In the genomic region with DNA sequence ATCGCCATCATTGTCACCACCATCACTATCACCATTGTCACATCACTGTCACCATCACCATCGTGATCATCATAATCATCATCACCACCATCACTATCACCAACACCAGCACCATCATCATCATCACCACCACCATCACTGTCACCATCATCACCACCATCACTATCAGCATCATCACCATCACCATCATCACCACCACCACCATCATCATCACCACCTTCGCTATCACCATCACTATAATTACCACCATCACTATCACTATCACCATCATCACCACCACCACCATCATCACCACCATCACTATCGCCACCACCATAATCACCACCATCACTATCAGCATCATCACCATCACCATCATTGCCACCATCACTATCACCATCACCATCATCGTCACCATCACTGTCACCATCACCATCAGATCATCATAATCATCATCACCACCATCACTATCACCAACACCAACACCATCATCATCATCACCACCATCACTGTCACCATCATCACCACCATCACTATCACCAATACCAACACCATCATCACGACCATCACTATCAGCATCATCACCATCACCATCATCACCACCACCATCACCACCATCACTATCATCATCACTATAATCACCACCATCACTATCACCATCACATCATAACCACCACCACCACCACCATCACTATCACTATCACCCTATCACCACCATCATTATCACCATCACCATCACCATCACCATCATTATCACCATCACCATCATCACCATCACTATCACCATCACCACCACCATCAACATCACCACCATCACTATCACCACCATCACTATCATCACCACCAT, we compare ENCODE assay signal across 22 cellular contexts.
"Had no signal": no experiment of that assay in that cellular context is flagged by ENCODE, and none has a peak within 500 bp of the region (broad histone marks: within the 10 kb centered on the region; RNA-seq: fewer than 3 reads in every experiment).

No MANE protein-coding gene starts in this region.

- H3K9me3 ChIP-seq: esophagus muscularis mucosa, heart left ventricle, lower lobe of right lung, thoracic aorta had no signal

- H3K36me3 ChIP-seq: esophagus muscularis mucosa, heart left ventricle, lower lobe of right lung, thoracic aorta had no signal

- H3K27me3 Mint-ChIP-seq: activated CD4-positive, alpha-beta memory T cell treated with anti-CD3 and anti-CD28 coated beads for 36 hours; activated CD4-positive, alpha-beta T cell treated with anti-CD3 and anti-CD28 coated beads, Interleukin-2, amount 10 ng/mL, durations not matched to agents 24 days and 14 days; activated naive CD4-positive, alpha-beta T cell treated with anti-CD3 and anti-CD28 coated beads, Interleukin-2, amount 50 U/mL, for 24 hours; activated naive CD8-positive, alpha-beta T cell treated with anti-CD3 and anti-CD28 coated beads, Interleukin-2, amount 50 U/mL, for 24 hours; activated T-cell treated with anti-CD3 and anti-CD28 coated beads, Interleukin-2, amount 50 U/mL, for 24 hours; type B pancreatic cell had no signal

- H3K4me1 ChIP-seq: foreskin keratinocyte, lower lobe of right lung had no signal

- H3K27me3 ChIP-seq: esophagus muscularis mucosa, foreskin keratinocyte, heart left ventricle had no signal

- DNase-seq: activated CD4-positive, alpha-beta memory T cell treated with anti-CD3 and anti-CD28 coated beads for 36 hours; activated CD4-positive, alpha-beta T cell treated with anti-CD3 and anti-CD28 coated beads, Interleukin-2, amount 10 ng/mL, durations not matched to agents 24 days and 14 days; activated CD4-positive, CD25-positive, alpha-beta regulatory T cell treated with anti-CD3 and anti-CD28 coated beads, Interleukin-2, amount 50 U/mL, for 72 hours; activated CD8-positive, alpha-beta memory T cell treated with anti-CD3 and anti-CD28 coated beads, Interleukin-2, amount 50 U/mL, for 4 hours; activated naive CD8-positive, alpha-beta T cell treated with anti-CD3 and anti-CD28 coated beads, Interleukin-2, amount 50 U/mL, for 24 hours; activated T-cell treated with anti-CD3 and anti-CD28 coated beads, Interleukin-2, amount 50 U/mL, for 24 hours; cortex of kidney; endodermal cell; foreskin keratinocyte; heart left ventricle; hypothalamus; lower lobe of right lung; mesenchymal stem cell; right cardiac atrium; stimulated activated CD4-positive, alpha-beta T cell treated with anti-CD3 and anti-CD28 coated beads, Interleukin-2, amount 100 ng/mL, for 48 hours; stimulated activated naive CD8-positive, alpha-beta T cell treated with anti-CD3 and anti-CD28 coated beads, Interleukin-15, Interleukin-2, amounts not matched to agents 100 U/mL and 50 U/mL, for 24 hours had no signal

- H3K9me3 Mint-ChIP-seq: activated CD4-positive, alpha-beta memory T cell treated with anti-CD3 and anti-CD28 coated beads for 36 hours; activated CD4-positive, alpha-beta T cell treated with anti-CD3 and anti-CD28 coated beads, Interleukin-2, amount 10 ng/mL, durations not matched to agents 24 days and 14 days; activated naive CD4-positive, alpha-beta T cell treated with anti-CD3 and anti-CD28 coated beads, Interleukin-2, amount 50 U/mL, for 24 hours; activated naive CD8-positive, alpha-beta T cell treated with anti-CD3 and anti-CD28 coated beads, Interleukin-2, amount 50 U/mL, for 24 hours; activated T-cell treated with anti-CD3 and anti-CD28 coated beads, Interleukin-2, amount 50 U/mL, for 24 hours; activated T-helper 2 cell treated with anti-CD3 and anti-CD28 coated beads, Interferon-gamma antibody, Interleukin-2, Interleukin-4, amounts not matched to agents 10 μg/mL and 5 μg/mL and 100 μg/mL, durations not matched to agents 14 hours and 24 hours and 36 hours; endodermal cell; natural killer cell treated with Interleukin-12 subunit alpha and Interleukin-12 subunit beta and Interleukin-15 and Interleukin-18, amount 100 ng/mL, for 72 hours had no signal

- H3K27ac Mint-ChIP-seq: activated naive CD4-positive, alpha-beta T cell treated with anti-CD3 and anti-CD28 coated beads, Interleukin-2, amount 50 U/mL, for 24 hours; activated naive CD8-positive, alpha-beta T cell treated with anti-CD3 and anti-CD28 coated beads, Interleukin-2, amount 50 U/mL, for 24 hours; endodermal cell; type B pancreatic cell had no signal

- H3K36me3 Mint-ChIP-seq: activated CD4-positive, alpha-beta memory T cell treated with anti-CD3 and anti-CD28 coated beads for 36 hours; activated naive CD4-positive, alpha-beta T cell treated with anti-CD3 and anti-CD28 coated beads, Interleukin-2, amount 50 U/mL, for 24 hours; natural killer cell treated with Interleukin-12 subunit alpha and Interleukin-12 subunit beta and Interleukin-15 and Interleukin-18, amount 100 ng/mL, for 72 hours; type B pancreatic cell had no signal

- H3K4me3 Mint-ChIP-seq: activated CD4-positive, alpha-beta memory T cell treated with anti-CD3 and anti-CD28 coated beads for 36 hours; activated CD4-positive, alpha-beta T cell treated with anti-CD3 and anti-CD28 coated beads, Interleukin-2, amount 10 ng/mL, durations not matched to agents 24 days and 14 days; activated naive CD4-positive, alpha-beta T cell treated with anti-CD3 and anti-CD28 coated beads, Interleukin-2, amount 50 U/mL, for 24 hours; activated T-cell treated with anti-CD3 and anti-CD28 coated beads, Interleukin-2, amount 50 U/mL, for 24 hours; endodermal cell; natural killer cell treated with Interleukin-12 subunit alpha and Interleukin-12 subunit beta and Interleukin-15 and Interleukin-18, amount 100 ng/mL, for 72 hours; type B pancreatic cell had no signal

- H3K27ac ChIP-seq: esophagus muscularis mucosa, foreskin keratinocyte, heart left ventricle, lower lobe of right lung, thoracic aorta had no signal

- H3K4me3 ChIP-seq: esophagus muscularis mucosa, heart left ventricle, lower lobe of right lung, thoracic aorta had no signal

- ATAC-seq: activated naive CD8-positive, alpha-beta T cell treated with anti-CD3 and anti-CD28 coated beads, Interleukin-2, amount 50 U/mL, for 24 hours; foreskin keratinocyte; heart left ventricle; lower lobe of right lung; right cardiac atrium; stimulated activated naive CD8-positive, alpha-beta T cell treated with anti-CD3 and anti-CD28 coated beads, Interleukin-15, Interleukin-2, amounts not matched to agents 100 U/mL and 50 U/mL, for 24 hours had no signal
